ENCODE assay signal across 27 cellular contexts in the genomic region with DNA sequence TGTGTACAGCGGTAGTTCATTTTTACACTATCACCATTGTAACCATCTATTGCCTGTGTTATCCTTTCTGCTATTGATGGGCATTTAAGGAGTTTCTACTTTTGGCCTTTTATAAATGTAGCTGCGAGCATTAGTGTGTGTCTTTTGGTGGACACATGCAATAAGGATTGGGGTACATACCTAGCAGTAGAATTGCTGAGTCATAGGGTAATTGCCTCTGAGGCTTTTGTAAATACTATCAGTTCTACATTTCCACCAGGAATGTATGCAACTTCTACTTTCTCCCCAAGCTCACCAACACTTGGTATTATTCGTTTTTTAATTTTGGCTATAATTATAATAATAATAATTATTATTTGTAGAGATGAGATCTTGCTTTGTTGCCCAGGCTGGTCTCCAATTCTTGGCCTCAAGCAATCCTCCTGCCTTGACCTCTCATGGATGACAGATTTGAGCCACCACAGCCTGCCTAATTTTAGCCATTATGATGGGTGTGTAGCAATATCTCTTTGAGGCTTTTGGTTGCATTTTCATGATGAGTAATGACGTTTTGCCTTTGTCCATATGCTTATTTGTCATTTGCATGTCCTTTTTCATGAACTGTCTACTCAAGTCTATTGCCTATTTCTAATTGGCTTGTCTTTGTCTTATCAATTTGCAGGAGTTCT.
"Had no signal": no experiment of that assay in that cellular context is flagged by ENCODE, and none has a peak within 500 bp of the region (broad histone marks: within the 10 kb centered on the region; RNA-seq: fewer than 3 reads in every experiment).

No MANE protein-coding gene starts in this region.

- H3K27me3 ChIP-seq: adrenal gland had no signal

- FAIRE-seq: bronchial epithelial cell, colon, TTC549 had no signal

- H3K9me3 Mint-ChIP-seq: activated naive CD4-positive, alpha-beta T cell treated with anti-CD3 and anti-CD28 coated beads for 36 hours; activated naive CD4-positive, alpha-beta T cell treated with anti-CD3 and anti-CD28 coated beads, Interleukin-2, amount 50 U/mL, for 72 hours; brain had no signal

- H3K4me3 ChIP-seq: adrenal gland, SJCRH30, SK-N-MC had no signal

- H3K27ac ChIP-seq: adrenal gland, SJCRH30, SK-N-MC had no signal

- H3K27ac Mint-ChIP-seq: activated CD4-positive, alpha-beta T cell treated with anti-CD3 and anti-CD28 coated beads, Interleukin-2, amount 10 ng/mL, durations not matched to agents 24 days and 14 days; activated CD8-positive, alpha-beta T cell treated with anti-CD3 and anti-CD28 coated beads, Interleukin-2, amount 10 ng/mL, durations not matched to agents 7 days and 5 days; activated naive CD4-positive, alpha-beta T cell treated with anti-CD3 and anti-CD28 coated beads for 36 hours; activated naive CD4-positive, alpha-beta T cell treated with anti-CD3 and anti-CD28 coated beads, Interleukin-2, amount 50 U/mL, for 72 hours; activated T-cell treated with anti-CD3 and anti-CD28 coated beads, Interleukin-2, amount 50 U/mL, for 24 hours; brain had no signal

- H3K4me1 Mint-ChIP-seq: activated CD4-positive, alpha-beta T cell treated with anti-CD3 and anti-CD28 coated beads, Interleukin-2, amount 10 ng/mL, durations not matched to agents 24 days and 14 days; brain had no signal

- ATAC-seq: activated CD8-positive, alpha-beta T cell treated with anti-CD3 and anti-CD28 coated beads, Interleukin-2, amount 10 ng/mL, durations not matched to agents 7 days and 5 days; activated naive CD4-positive, alpha-beta T cell treated with anti-CD3 and anti-CD28 coated beads, Interleukin-2, amount 50 U/mL, for 72 hours; Panc1 had no signal

- H3K27me3 Mint-ChIP-seq: activated CD4-positive, alpha-beta T cell treated with anti-CD3 and anti-CD28 coated beads, Interleukin-2, amount 10 ng/mL, durations not matched to agents 24 days and 14 days; activated T-cell treated with anti-CD3 and anti-CD28 coated beads, Interleukin-2, amount 50 U/mL, for 24 hours had no signal

- H3K36me3 Mint-ChIP-seq: activated naive CD4-positive, alpha-beta T cell treated with anti-CD3 and anti-CD28 coated beads, Interleukin-2, amount 50 U/mL, for 72 hours; brain had no signal

- H3K9me3 ChIP-seq: adrenal gland, SJCRH30 had no signal

- H3K4me1 ChIP-seq: adrenal gland, SJCRH30 had no signal

- DNase-seq: activated CD4-positive, alpha-beta T cell treated with anti-CD3 and anti-CD28 coated beads, Interleukin-2, amount 10 ng/mL, durations not matched to agents 24 days and 14 days; activated CD4-positive, alpha-beta T cell treated with anti-CD3 and anti-CD28 coated beads, Interleukin-2, amount 50 U/mL, for 48 hours; activated CD8-positive, alpha-beta T cell treated with anti-CD3 and anti-CD28 coated beads, Interleukin-2, amount 10 ng/mL, durations not matched to agents 7 days and 5 days; activated gamma-delta T cell treated with Interleukin-2 at 50 U/mL for 16 hours; activated naive CD4-positive, alpha-beta T cell treated with anti-CD3 and anti-CD28 coated beads for 36 hours; activated T-cell treated with anti-CD3 and anti-CD28 coated beads, Interleukin-2, amount 50 U/mL, for 24 hours; adrenal gland; central memory CD4-positive, alpha-beta T cell; NCI-H1105 treated with DMSO at 0.1 percent for 48 hours; NCI-H1436; NCI-H1694; NCI-H1930; NCI-H2081 treated with DMSO at 0.1 percent for 48 hours; NCI-H226; NCI-H446 treated with DMSO at 0.1 percent for 48 hours; NCI-H524; NCI-H69; NCI-H82; SHP77; SJCRH30 had no signal

- H3K36me3 ChIP-seq: adrenal gland, SJCRH30 had no signal

- H3K4me3 Mint-ChIP-seq: activated CD4-positive, alpha-beta T cell treated with anti-CD3 and anti-CD28 coated beads, Interleukin-2, amount 10 ng/mL, durations not matched to agents 24 days and 14 days; activated CD8-positive, alpha-beta T cell treated with anti-CD3 and anti-CD28 coated beads, Interleukin-2, amount 10 ng/mL, durations not matched to agents 7 days and 5 days; activated naive CD4-positive, alpha-beta T cell treated with anti-CD3 and anti-CD28 coated beads for 36 hours; activated T-cell treated with anti-CD3 and anti-CD28 coated beads, Interleukin-2, amount 50 U/mL, for 24 hours; brain had no signal
